7 cellular contexts compared by ENCODE assay signal in the genomic region with DNA sequence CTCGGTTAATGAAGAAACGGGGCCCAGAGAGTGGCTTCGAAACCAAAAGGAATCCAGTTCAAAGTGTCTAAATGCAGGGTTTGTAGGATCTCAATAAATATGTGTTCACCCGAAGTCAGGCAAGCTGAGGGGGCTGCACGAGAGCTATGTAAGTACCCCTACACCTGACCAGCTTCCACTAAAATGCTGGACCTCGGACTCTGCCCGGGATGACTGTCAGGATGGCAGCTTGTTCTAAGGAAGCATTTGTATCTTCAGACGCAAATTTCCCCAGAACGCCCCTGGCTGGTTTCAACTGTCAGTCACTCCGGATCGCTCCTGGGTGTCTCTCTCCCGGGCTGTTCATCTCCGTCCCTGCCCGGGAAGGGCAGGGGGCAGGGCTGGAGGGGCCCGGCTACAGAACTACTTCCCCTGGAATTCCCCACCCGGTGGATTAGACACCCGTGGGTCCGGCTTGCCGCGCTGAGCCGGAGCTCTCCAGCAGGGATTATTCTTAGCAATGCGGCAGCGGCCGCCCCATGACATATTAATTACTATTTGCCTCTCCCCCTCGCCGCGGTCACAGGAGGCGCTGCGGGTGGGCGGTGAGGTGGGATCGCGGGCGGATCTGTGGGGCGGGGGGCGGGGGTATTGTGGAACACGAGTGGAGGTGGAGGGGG.
DNase-seq lines count a peak whose midpoint lies in the region; ATAC-seq, FAIRE-seq and TF ChIP-seq lines count a peak whose summit lies in the region.

No MANE protein-coding gene starts in this region.

- in situ Hi-C loops in astrocyte of the spinal cord (cut with HindIII; ENCODE audit: low sequenced_read_pairs): no loop called here

- ATAC-seq in HG03045 (IDR thresholded peaks at IDR 0.05; ENCODE audit: unreplicated experiment) (no peak), HG03039 (IDR thresholded peaks at IDR 0.05; ENCODE audit: unreplicated experiment) (no peak)

- TF ChIP-seq CTCF in astrocyte of the spinal cord (IDR thresholded peaks at IDR 0.05; ENCODE audit: low read depth, low read length): no peak

- peak overlapping the region; percentile 55 for H3K4me3 ChIP-seq in astrocyte of the spinal cord (ENCODE audit: low read depth, low read length)

- peak; percentile 29 for DNase-seq in HTR-8/SVneo (ENCODE audit: insufficient read length, low spot score)
- DNase-seq in astrocyte of the spinal cord (ENCODE audit: low read depth, low spot score): no peak
- DNase-seq in iris pigment epithelial cell (ENCODE audit: low read depth): peak; percentile 46
- peak; percentile 23 for DNase-seq in stimulated activated CD8-positive, alpha-beta memory T cell treated with anti-CD3 and anti-CD28 coated beads, Interleukin-4, amount 100 ng/mL, for 48 hours
- no peak for DNase-seq in COR-L47 (lab: John Stamatoyannopoulos, UW)

- no peak for FAIRE-seq in HTR-8/SVneo (lab: Jason Lieb, UNC)

Comparison
In these comparisons a context has a peak if more than half of its experiments do, and no peak if none do; other contexts are left out.
1. DNase-seq: peak in HTR-8/SVneo (single experiment), iris pigment epithelial cell (single experiment) and stimulated activated CD8-positive, alpha-beta memory T cell treated with anti-CD3 and anti-CD28 coated beads, Interleukin-4, amount 100 ng/mL, for 48 hours (single experiment); none in astrocyte of the spinal cord (single experiment) and COR-L47 (single experiment).